1 cellular context compared by ENCODE assay signal in genomic region chr20:45791668-45792512, GRCh38.
TF ChIP-seq lines count a peak whose summit lies in the region.

Gene DNTTIP1 (plus strand): TSS chr20:45791954. CDS start chr20:45792005, 51 bp downstream.
Gene WFDC3 (minus strand): TSS chr20:45791883. CDS start chr20:45789975, 1,908 bp downstream.

TF ChIP-seq in K562, 482 proteins besides CTCF, POLR2A, EP300 and RAD21 (continued from another document and continues in another):
- TF ChIP-seq CXXC5 (CRISPR knock-in tag; IDR thresholded peaks at IDR 0.05) (peak; percentile 77), ZNF584 (CRISPR knock-in tag; IDR thresholded peaks at IDR 0.05; ENCODE audit: low read depth) (no peak), PTTG1 (tag; IDR thresholded peaks at IDR 0.05; ENCODE audit: low read depth) (no peak), ZBTB8A (IDR thresholded peaks at IDR 0.05; ENCODE audit: partially characterized antibody) (no peak), MITF (IDR thresholded peaks at IDR 0.05) (peak; percentile 17; the same call in 1 of the 2 replicates), BHLHE40 (IDR thresholded peaks at IDR 0.05; ENCODE audit: low read length) (0 out of 2 replicates have a peak, but pooled peaks have one; percentile 15), CREM (IDR thresholded peaks at IDR 0.05; ENCODE audit: low read depth) (peak; percentile 100), GTF2B (IDR thresholded peaks at IDR 0.05; ENCODE audit: extremely low read depth, insufficient read length) (no peak), TSHZ1 (CRISPR knock-in tag; IDR thresholded peaks at IDR 0.05) (no peak), ASH1L (IDR thresholded peaks at IDR 0.05; ENCODE audit: borderline replicate concordance, low read depth, partially characterized antibody) (no peak), TEAD4 (IDR thresholded peaks at IDR 0.05; ENCODE audit: low read length) (peak; percentile 18; the same call in 1 of the 2 replicates), TEAD4 (CRISPR knock-in tag; IDR thresholded peaks at IDR 0.05; ENCODE audit: borderline replicate concordance) (no peak), HDAC1 (IDR thresholded peaks at IDR 0.05) (peak in 1 of 2 experiments; percentile 99; a peak in 2 of 4 replicates), PBX2 (CRISPR knock-in tag; IDR thresholded peaks at IDR 0.05; ENCODE audit: low read depth) (no peak), PBX2 (tag; conservative IDR thresholded peaks at IDR 0.05; ENCODE audit: low read depth) (no peak), ZNF436 (CRISPR knock-in tag; IDR thresholded peaks at IDR 0.05) (no peak), ZNF766 (CRISPR knock-in tag; conservative IDR thresholded peaks at IDR 0.05) (no peak; the same call in 1 of the 2 replicates), FOXM1 (IDR thresholded peaks at IDR 0.05; ENCODE audit: low read depth) (no peak), FOXM1 (CRISPR knock-in tag; IDR thresholded peaks at IDR 0.05; ENCODE audit: low read depth) (peak; percentile 79), ZNF79 (CRISPR knock-in tag; IDR thresholded peaks at IDR 0.05; ENCODE audit: low read depth) (no peak), BMI1 (IDR thresholded peaks at IDR 0.05; ENCODE audit: low read length) (peak; percentile 87), NCOA4 (IDR thresholded peaks at IDR 0.05; ENCODE audit: partially characterized antibody) (no peak), MTA1 (IDR thresholded peaks at IDR 0.05; ENCODE audit: borderline replicate concordance) (peak; percentile 98), ADNP (tag; IDR thresholded peaks at IDR 0.05) (no peak), HES1 (IDR thresholded peaks at IDR 0.05; ENCODE audit: low read depth) (no peak), ZBTB11 (CRISPR knock-in tag; IDR thresholded peaks at IDR 0.05) (peak in 1 of 3 experiments; percentile 81; a peak in 2 of 6 replicates), GATAD2B (IDR thresholded peaks at IDR 0.05; ENCODE audit: borderline replicate concordance) (no peak), SMARCA5 (IDR thresholded peaks at IDR 0.05) (0 out of 2 replicates have a peak, but pooled peaks have one; percentile 5), POLR2G (IDR thresholded peaks at IDR 0.05; ENCODE audit: low read depth, low read length) (peak; percentile 87), ETS1 (conservative IDR thresholded peaks at IDR 0.05; ENCODE audit: control insufficient read depth, low read depth, low read length) (peak; percentile 76), TRIM28 (IDR thresholded peaks at IDR 0.05) (0 out of 2 replicates have a peak, but pooled peaks have one; percentile 13), E4F1 (CRISPR knock-in tag; IDR thresholded peaks at IDR 0.05; ENCODE audit: borderline replicate concordance) (peak; percentile 94), ZNF282 (CRISPR knock-in tag; IDR thresholded peaks at IDR 0.05) (no peak), ZKSCAN3 (CRISPR knock-in tag; IDR thresholded peaks at IDR 0.05) (no peak)
- TF ChIP-seq, protein P1, sequence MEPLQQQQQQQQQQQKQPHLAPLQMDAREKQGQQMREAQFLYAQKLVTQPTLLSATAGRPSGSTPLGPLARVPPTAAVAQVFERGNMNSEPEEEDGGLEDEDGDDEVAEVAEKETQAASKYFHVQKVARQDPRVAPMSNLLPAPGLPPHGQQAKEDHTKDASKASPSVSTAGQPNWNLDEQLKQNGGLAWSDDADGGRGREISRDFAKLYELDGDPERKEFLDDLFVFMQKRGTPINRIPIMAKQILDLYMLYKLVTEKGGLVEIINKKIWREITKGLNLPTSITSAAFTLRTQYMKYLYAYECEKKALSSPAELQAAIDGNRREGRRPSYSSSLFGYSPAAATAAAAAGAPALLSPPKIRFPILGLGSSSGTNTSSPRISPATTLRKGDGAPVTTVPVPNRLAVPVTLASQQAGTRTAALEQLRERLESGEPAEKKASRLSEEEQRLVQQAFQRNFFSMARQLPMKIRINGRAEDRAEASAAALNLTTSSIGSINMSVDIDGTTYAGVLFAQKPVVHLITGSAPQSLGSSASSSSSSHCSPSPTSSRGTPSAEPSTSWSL (CRISPR knock-in tag; IDR thresholded peaks at IDR 0.05; ENCODE audit: borderline replicate concordance): no peak
- TF ChIP-seq, protein P2, sequence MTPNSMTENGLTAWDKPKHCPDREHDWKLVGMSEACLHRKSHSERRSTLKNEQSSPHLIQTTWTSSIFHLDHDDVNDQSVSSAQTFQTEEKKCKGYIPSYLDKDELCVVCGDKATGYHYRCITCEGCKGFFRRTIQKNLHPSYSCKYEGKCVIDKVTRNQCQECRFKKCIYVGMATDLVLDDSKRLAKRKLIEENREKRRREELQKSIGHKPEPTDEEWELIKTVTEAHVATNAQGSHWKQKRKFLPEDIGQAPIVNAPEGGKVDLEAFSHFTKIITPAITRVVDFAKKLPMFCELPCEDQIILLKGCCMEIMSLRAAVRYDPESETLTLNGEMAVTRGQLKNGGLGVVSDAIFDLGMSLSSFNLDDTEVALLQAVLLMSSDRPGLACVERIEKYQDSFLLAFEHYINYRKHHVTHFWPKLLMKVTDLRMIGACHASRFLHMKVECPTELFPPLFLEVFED (CRISPR knock-in tag; conservative IDR thresholded peaks at IDR 0.05): no peak
- TF ChIP-seq, protein P3, sequence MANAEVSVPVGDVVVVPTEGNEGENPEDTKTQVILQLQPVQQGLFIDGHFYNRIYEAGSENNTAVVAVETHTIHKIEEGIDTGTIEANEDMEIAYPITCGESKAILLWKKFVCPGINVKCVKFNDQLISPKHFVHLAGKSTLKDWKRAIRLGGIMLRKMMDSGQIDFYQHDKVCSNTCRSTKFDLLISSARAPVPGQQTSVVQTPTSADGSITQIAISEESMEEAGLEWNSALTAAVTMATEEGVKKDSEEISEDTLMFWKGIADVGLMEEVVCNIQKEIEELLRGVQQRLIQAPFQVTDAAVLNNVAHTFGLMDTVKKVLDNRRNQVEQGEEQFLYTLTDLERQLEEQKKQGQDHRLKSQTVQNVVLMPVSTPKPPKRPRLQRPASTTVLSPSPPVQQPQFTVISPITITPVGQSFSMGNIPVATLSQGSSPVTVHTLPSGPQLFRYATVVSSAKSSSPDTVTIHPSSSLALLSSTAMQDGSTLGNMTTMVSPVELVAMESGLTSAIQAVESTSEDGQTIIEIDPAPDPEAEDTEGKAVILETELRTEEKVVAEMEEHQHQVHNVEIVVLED (CRISPR knock-in tag; IDR thresholded peaks at IDR 0.05): peak; percentile 74
